8 cellular contexts compared by ENCODE assay signal in the genomic region with DNA sequence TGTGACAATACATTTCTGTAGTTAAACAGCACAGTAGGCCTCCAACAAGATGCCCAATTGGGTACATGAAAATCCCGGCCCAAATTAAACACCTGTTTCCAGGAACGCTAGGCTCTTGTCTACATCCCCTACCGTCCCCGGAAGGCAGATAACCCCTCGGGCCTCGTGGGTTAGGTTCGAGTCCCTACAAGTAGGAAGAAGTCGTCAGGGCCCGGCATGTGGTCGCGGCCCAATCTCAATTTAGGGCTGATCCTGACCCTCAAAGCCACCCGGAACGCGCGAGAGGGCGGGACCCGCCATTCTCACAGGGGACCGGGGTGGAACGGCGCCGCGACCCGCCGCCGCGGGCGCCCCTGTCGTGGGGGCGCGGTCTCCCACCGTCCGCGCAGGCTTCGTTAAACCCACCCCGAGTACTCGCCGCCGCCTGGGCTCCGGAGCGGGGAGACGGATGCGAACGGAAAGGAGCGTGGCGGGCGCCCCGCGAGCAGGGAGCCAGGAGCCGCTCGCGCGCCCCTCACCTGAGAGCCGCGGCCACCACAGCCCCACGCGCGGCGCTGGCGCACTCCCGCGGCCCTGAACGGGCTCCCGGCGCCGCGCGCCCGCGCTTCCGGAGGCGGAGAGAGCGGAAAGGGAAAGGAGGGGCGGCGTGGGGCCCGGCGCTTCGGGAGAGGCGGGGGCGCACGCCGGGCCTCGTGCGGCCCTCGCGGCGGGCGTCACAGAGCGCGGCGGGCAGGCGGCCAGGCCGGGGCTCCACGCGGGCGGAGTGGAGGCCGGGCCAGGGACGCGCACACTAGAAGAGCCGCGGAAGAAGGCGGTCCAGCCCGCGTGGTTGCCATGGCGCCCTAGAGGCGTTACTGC. TPM values are rescaled to one million over a fixed set of nuclear protein-coding genes. Genes with fewer than 3 reads are reported as not detected.
DNase-seq lines count a peak whose midpoint lies in the region; ATAC-seq and TF ChIP-seq lines count a peak whose summit lies in the region.

A gene (minus strand): TSS at position 621 of the 858 bp plus-strand sequence. CDS start 12,804 bp downstream, outside the sequence.

- peaks cover 43% of the 10 kb centered on the region for H3K36me3 Mint-ChIP-seq in effector memory CD8-positive, alpha-beta T cell (ENCODE audit: insufficient read depth)

- H3K9ac ChIP-seq in mesenchymal stem cell (ENCODE audit: low read length): peak within 1 kb of the TSS; percentile 98

- H3K4ac ChIP-seq in mesenchymal stem cell (ENCODE audit: low read depth in 1 of 2, low read length in 2 of 2): peak within 1 kb of the TSS; percentile 80 to 82

- peak within 1 kb of the TSS in 1 of 2 experiments; percentile 24 for H2BK12ac ChIP-seq in mesenchymal stem cell (ENCODE audit: low read length in 2 of 2)

- peak within 1 kb of the TSS; percentile 89 to 96 for H3K18ac ChIP-seq in mesenchymal stem cell (ENCODE audit: low read depth in 1 of 2, low read length in 2 of 2)

- no peak within 1 kb of the TSS for H3K23ac ChIP-seq in mesenchymal stem cell (ENCODE audit: low read length in 2 of 2)

- no peaks in the 10 kb centered on the region for H3K27me3 ChIP-seq in mesenchymal stem cell (ENCODE audit: control insufficient read depth in 1 of 2, insufficient read depth in 1 of 2, low read length in 2 of 2)

- H2BK5ac ChIP-seq in mesenchymal stem cell (ENCODE audit: low read depth, low read length, poor library complexity, severe bottlenecking): peak within 1 kb of the TSS; percentile 67

- peak within 1 kb of the TSS in 1 of 2 experiments; percentile 51 for H3K14ac ChIP-seq in mesenchymal stem cell (ENCODE audit: low read length in 2 of 2)

- peaks cover 0 to 4% of the 10 kb centered on the region in 2 experiments for H3K36me3 ChIP-seq in mesenchymal stem cell (ENCODE audit: control insufficient read depth in 1 of 2, insufficient read depth in 2 of 2, low read depth in 1 of 2, low read length in 2 of 2)

- WGBS in mesenchymal stem cell: under 1% methylated on average over 36 of the region's 105 CpGs

- H3K4me1 ChIP-seq in mesenchymal stem cell (ENCODE audit: control insufficient read depth, insufficient read depth, low read depth, low read length): peaks cover 10% of the 10 kb centered on the region

- H3K4me2 ChIP-seq in mesenchymal stem cell (ENCODE audit: low read length, poor library complexity, severe bottlenecking): peak within 1 kb of the TSS; percentile 80

- H2AK5ac ChIP-seq in mesenchymal stem cell (ENCODE audit: low read length, severe bottlenecking): peak within 1 kb of the TSS; percentile 60

- peak; percentile 81 for TF ChIP-seq POLR2A in GM19193 (IDR thresholded peaks at IDR 0.05; ENCODE audit: extremely low read depth, insufficient read depth, insufficient read length)

- peak within 1 kb of the TSS; percentile 76 to 87 for H3K4me3 ChIP-seq in mesenchymal stem cell (ENCODE audit: insufficient read depth in 1 of 2, low read depth in 1 of 2, low read length in 2 of 2)

- H4K91ac ChIP-seq in mesenchymal stem cell (ENCODE audit: low read length): peak within 1 kb of the TSS; percentile 94

- H3K27me3 Mint-ChIP-seq in effector memory CD8-positive, alpha-beta T cell: no peaks in the 10 kb centered on the region

- peak within 1 kb of the TSS; percentile 85 to 97 for H3K4me3 Mint-ChIP-seq in effector memory CD8-positive, alpha-beta T cell

- TF ChIP-seq CTCF in C4-2B (conservative IDR thresholded peaks at IDR 0.05): no peak

- H4K8ac ChIP-seq in mesenchymal stem cell (ENCODE audit: low read length): peak within 1 kb of the TSS; percentile 95

- peaks cover 6% of the 10 kb centered on the region for H3K79me1 ChIP-seq in mesenchymal stem cell (replicated peaks; ENCODE audit: low read length, poor library complexity, severe bottlenecking)

- peak within 1 kb of the TSS; percentile 83 for H2BK120ac ChIP-seq in mesenchymal stem cell (ENCODE audit: low read depth, low read length)

- peak within 1 kb of the TSS; percentile 46 for H2AFZ ChIP-seq in mesenchymal stem cell (ENCODE audit: low read depth, low read length)

- peaks cover 34 to 42% of the 10 kb centered on the region in 2 donors for H3K4me1 Mint-ChIP-seq in effector memory CD8-positive, alpha-beta T cell (ENCODE audit: low read depth in 2 of 2)

- peak within 1 kb of the TSS; percentile 91 for H3K27ac ChIP-seq in C4-2B
- peak within 1 kb of the TSS; percentile 30 for H3K27ac ChIP-seq in mesenchymal stem cell (ENCODE audit: low read length, poor library complexity, severe bottlenecking)

- H3K27ac Mint-ChIP-seq in effector memory CD8-positive, alpha-beta T cell: peak within 1 kb of the TSS; percentile 96 to 99

- no peaks in the 10 kb centered on the region for H3K9me3 ChIP-seq in mesenchymal stem cell (ENCODE audit: control insufficient read depth, low read length)

- no peaks in the 10 kb centered on the region for H3K9me3 Mint-ChIP-seq in effector memory CD8-positive, alpha-beta T cell

- DNase-seq in NK-92 (lab: John Stamatoyannopoulos, UW; ENCODE audit: unreplicated experiment) (peak; percentile 29), mesenchymal stem cell (peak; percentile 93)
- DNase-seq in activated CD8-positive, alpha-beta memory T cell treated with anti-CD3 and anti-CD28 coated beads for 4 hours (ENCODE audit: low read depth in 2 of 2): peak; percentile 70 to 72
- peak; percentile 80 to 87 (median 83) for DNase-seq in effector memory CD8-positive, alpha-beta T cell
- peak; percentile 57 for DNase-seq in stimulated activated CD8-positive, alpha-beta memory T cell treated with anti-CD3 and anti-CD28 coated beads, Interleukin-12 subunit alpha, Interleukin-12 subunit beta, amount 100 ng/mL, for 1 hour (ENCODE audit: low read depth)

- peak; percentile 85 for ATAC-seq in HG03432 (IDR thresholded peaks at IDR 0.05; ENCODE audit: unreplicated experiment)
- peak; percentile 83 for ATAC-seq in effector memory CD8-positive, alpha-beta T cell (replicated peaks)

- H2BK15ac ChIP-seq in mesenchymal stem cell (ENCODE audit: low read depth, poor library complexity, severe bottlenecking): peak within 1 kb of the TSS; percentile 89

RNA-seq across cellular contexts. Expression of the gene that starts here (rescaled TPM):
- polyA plus RNA-seq in mesenchymal stem cell (2013, experiment 1 of 2): 32.2 TPM
- polyA plus RNA-seq in mesenchymal stem cell (2013, experiment 2 of 2): 30.9 TPM

Comparison
In these comparisons a context has a peak if more than half of its experiments do, and no peak if none do; other contexts are left out.
1. Peak in every context shown above with its lines: DNase-seq, ATAC-seq, H3K4me3 ChIP-seq and H3K27ac ChIP-seq.
2. DNase-seq: peak in every context shown above with its lines; median percentile 93 in mesenchymal stem cell; 83 in effector memory CD8-positive, alpha-beta T cell; 71 in activated CD8-positive, alpha-beta memory T cell treated with anti-CD3 and anti-CD28 coated beads for 4 hours; 57 in stimulated activated CD8-positive, alpha-beta memory T cell treated with anti-CD3 and anti-CD28 coated beads, Interleukin-12 subunit alpha, Interleukin-12 subunit beta, amount 100 ng/mL, for 1 hour; 29 in NK-92.